Comparison of ENCODE assay signal across 29 cellular contexts in the genomic region with DNA sequence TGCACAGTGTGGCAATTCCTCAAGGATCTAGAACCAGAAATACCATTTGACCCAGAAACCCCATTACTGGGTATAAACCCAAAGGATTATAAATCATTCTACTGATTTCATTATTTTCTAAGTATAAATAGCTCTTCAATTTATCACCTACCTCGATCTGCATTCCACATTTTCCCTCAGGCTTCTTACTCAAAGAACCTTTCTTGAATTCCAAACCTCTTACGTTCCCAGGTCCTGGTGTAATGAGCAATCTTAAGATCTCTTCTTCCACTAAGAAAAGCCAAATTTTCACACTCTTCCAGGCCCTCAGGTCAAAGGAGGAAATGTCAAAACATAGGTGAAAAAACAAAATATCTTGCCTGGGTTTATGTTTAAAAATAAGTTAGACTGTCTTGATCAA.
"Had no signal": no experiment of that assay in that cellular context is flagged by ENCODE, and none has a peak within 500 bp of the region (broad histone marks: within the 10 kb centered on the region; RNA-seq: fewer than 3 reads in every experiment).

No MANE protein-coding gene starts in this region.

- H3K4me1 ChIP-seq: ascending aorta, body of pancreas had no signal

- H3K36me3 ChIP-seq: ascending aorta, SJCRH30, WERI-Rb-1 had no signal

- H3K36me3 Mint-ChIP-seq: activated naive CD8-positive, alpha-beta T cell treated with anti-CD3 and anti-CD28 coated beads for 36 hours had no signal

- H3K4me1 Mint-ChIP-seq: activated CD4-positive, alpha-beta memory T cell treated with anti-CD3 and anti-CD28 coated beads, Interleukin-2, amount 10 ng/mL, durations not matched to agents 7 days and 5 days; activated naive CD8-positive, alpha-beta T cell treated with anti-CD3 and anti-CD28 coated beads for 36 hours; activated T-helper 17 cell treated with anti-CD3 and anti-CD28 coated beads, Interleukin-2, amount 50 U/mL, for 72 hours; central memory CD8-positive, alpha-beta T cell had no signal

- H3K27me3 ChIP-seq: ascending aorta, body of pancreas, SJCRH30 had no signal

- H3K4me3 Mint-ChIP-seq: activated CD4-positive, alpha-beta memory T cell treated with anti-CD3 and anti-CD28 coated beads, Interleukin-2, amount 10 ng/mL, durations not matched to agents 7 days and 5 days; activated naive CD8-positive, alpha-beta T cell treated with anti-CD3 and anti-CD28 coated beads for 36 hours; activated T-cell treated with anti-CD3 and anti-CD28 coated beads, Interleukin-2, amount 50 U/mL, for 72 hours; activated T-helper 17 cell treated with anti-CD3 and anti-CD28 coated beads, Interleukin-2, amount 50 U/mL, for 72 hours; central memory CD8-positive, alpha-beta T cell had no signal

- H3K27me3 Mint-ChIP-seq: activated CD4-positive, alpha-beta memory T cell treated with anti-CD3 and anti-CD28 coated beads, Interleukin-2, amount 10 ng/mL, durations not matched to agents 7 days and 5 days; activated naive CD8-positive, alpha-beta T cell treated with anti-CD3 and anti-CD28 coated beads for 36 hours; activated T-helper 17 cell treated with anti-CD3 and anti-CD28 coated beads, Interleukin-2, amount 50 U/mL, for 72 hours; central memory CD8-positive, alpha-beta T cell had no signal

- H3K27ac ChIP-seq: ascending aorta, body of pancreas, KMS-11, SJCRH30, SK-N-MC, WERI-Rb-1 had no signal

- DNase-seq: activated CD4-positive, alpha-beta memory T cell treated with anti-CD3 and anti-CD28 coated beads, Interleukin-2, amount 10 ng/mL, durations not matched to agents 7 days and 5 days; activated CD4-positive, alpha-beta T cell treated with anti-CD3 and anti-CD28 coated beads for 1 hour; activated CD4-positive, alpha-beta T cell treated with anti-CD3 and anti-CD28 coated beads for 48 hours; activated CD4-positive, CD25-positive, alpha-beta regulatory T cell; activated effector memory CD4-positive, alpha-beta T cell treated with anti-CD3 and anti-CD28 coated beads, Interleukin-2, amount 50 U/mL, for 16 hours; activated naive CD4-positive, alpha-beta T cell; activated naive CD4-positive, alpha-beta T cell treated with anti-CD3 and anti-CD28 coated beads, Interleukin-2, amount 50 U/mL, for 16 hours; activated naive CD8-positive, alpha-beta T cell treated with anti-CD3 and anti-CD28 coated beads for 36 hours; activated T-cell treated with anti-CD3 and anti-CD28 coated beads, Interleukin-2, amount 50 U/mL, for 1 hour; activated T-cell treated with anti-CD3 and anti-CD28 coated beads, Interleukin-2, amount 50 U/mL, for 72 hours; amygdala; body of pancreas; NCI-H1105; NCI-H1436; NCI-H1694; NCI-H1930; NCI-H2081 treated with DMSO at 0.1 percent for 48 hours; NCI-H345; NCI-H524 treated with DMSO at 0.1 percent for 48 hours; SHP77; SJCRH30; T1000; WERI-Rb-1 had no signal

- H3K4me3 ChIP-seq: ascending aorta, body of pancreas, SJCRH30, SK-N-MC had no signal

- H3K27ac Mint-ChIP-seq: activated CD4-positive, alpha-beta memory T cell treated with anti-CD3 and anti-CD28 coated beads, Interleukin-2, amount 10 ng/mL, durations not matched to agents 7 days and 5 days; activated naive CD8-positive, alpha-beta T cell treated with anti-CD3 and anti-CD28 coated beads for 36 hours; activated T-cell treated with anti-CD3 and anti-CD28 coated beads, Interleukin-2, amount 50 U/mL, for 72 hours; activated T-helper 17 cell treated with anti-CD3 and anti-CD28 coated beads, Interleukin-2, amount 50 U/mL, for 72 hours had no signal

- H3K9me3 ChIP-seq: ascending aorta, body of pancreas, SJCRH30 had no signal

- ATAC-seq: activated T-cell treated with anti-CD3 and anti-CD28 coated beads, Interleukin-2, amount 50 U/mL, for 72 hours; activated T-helper 17 cell treated with anti-CD3 and anti-CD28 coated beads, Interleukin-2, amount 50 U/mL, for 72 hours; body of pancreas; Panc1 had no signal
